In genomic region chr18:47191956-47192355, GRCh38 we compare ENCODE assay signal across 17 cellular contexts. TPM values are rescaled to one million over a fixed set of nuclear protein-coding genes. Genes with fewer than 3 reads are reported as not detected.
A peak's percentile ranks its signal among the peaks of the same experiment; 100 is the strongest.
DNase-seq lines count a peak whose midpoint lies in the region; TF ChIP-seq lines count a peak whose summit lies in the region.
"Had no signal": no experiment of that assay in that cellular context is flagged by ENCODE, and none has a peak within 500 bp of the region (broad histone marks: within the 10 kb centered on the region; RNA-seq: fewer than 3 reads in every experiment).

No MANE protein-coding gene starts in this region.

- no peaks in the 10 kb centered on the region for H3K4me1 Mint-ChIP-seq in activated CD4-positive, alpha-beta memory T cell treated with anti-CD3 and anti-CD28 coated beads, Interleukin-2, amount 10 ng/mL, durations not matched to agents 7 days and 5 days

- H3K9me3 Mint-ChIP-seq in activated CD4-positive, alpha-beta memory T cell treated with anti-CD3 and anti-CD28 coated beads, Interleukin-2, amount 10 ng/mL, durations not matched to agents 7 days and 5 days = no peaks in the 10 kb centered on the region

- peaks cover 31% of the 10 kb centered on the region for H3K27me3 Mint-ChIP-seq in activated CD4-positive, alpha-beta memory T cell treated with anti-CD3 and anti-CD28 coated beads, Interleukin-2, amount 10 ng/mL, durations not matched to agents 7 days and 5 days

- peaks cover 0 to 8% (median 0%) of the 10 kb centered on the region in 3 donors for H3K4me1 ChIP-seq in esophagus squamous epithelium
- H3K4me1 ChIP-seq: colonic mucosa, upper lobe of right lung had no signal

- no peaks in the 10 kb centered on the region for H3K36me3 ChIP-seq in esophagus squamous epithelium
- H3K36me3 ChIP-seq: colonic mucosa, upper lobe of right lung, WERI-Rb-1 had no signal

- H3K4me3 ChIP-seq in AG10803 (ENCODE audit: low read length) (no peak overlapping the region), foreskin fibroblast (ENCODE audit: low read depth in 1 of 2, low read length in 2 of 2) (no peak overlapping the region), esophagus squamous epithelium (no peak overlapping the region)
- H3K4me3 ChIP-seq: colonic mucosa, upper lobe of right lung had no signal

- no peaks in the 10 kb centered on the region for H3K9me3 ChIP-seq in esophagus squamous epithelium
- H3K9me3 ChIP-seq: colonic mucosa, SK-N-SH, upper lobe of right lung had no signal

- TF ChIP-seq CTCF in AG10803 (conservative IDR thresholded peaks at IDR 0.05; ENCODE audit: low read length) (no peak), foreskin fibroblast (IDR thresholded peaks at IDR 0.05; ENCODE audit: low read depth, low read length) (no peak), esophagus squamous epithelium (IDR thresholded peaks at IDR 0.05) (no peak)

- no peak overlapping the region for H3K4me3 Mint-ChIP-seq in activated CD4-positive, alpha-beta memory T cell treated with anti-CD3 and anti-CD28 coated beads, Interleukin-2, amount 10 ng/mL, durations not matched to agents 7 days and 5 days

- CTCF ChIA-PET in activated CD4-positive, alpha-beta memory T cell treated with anti-CD3 and anti-CD28 coated beads, Interleukin-2, amount 10 ng/mL, durations not matched to agents 7 days and 5 days (lab: Charles Lee) = interaction anchor here (0.7 to 2.7 kb wide), 2 partner anchors 12 to 502 kb away, joined by 3 to 13 read pairs; no protein-coding TSS in a partner anchor

- TF ChIP-seq POLR2A in esophagus squamous epithelium (IDR thresholded peaks at IDR 0.05) = no peak

- POLR2A ChIA-PET in activated CD4-positive, alpha-beta memory T cell treated with anti-CD3 and anti-CD28 coated beads, Interleukin-2, amount 10 ng/mL, durations not matched to agents 7 days and 5 days (lab: Charles Lee) = no interaction called here

- DNase-seq in AG10803 (ENCODE audit: low read depth) (peak; percentile 15), H4 (ENCODE audit: low spot score) (peak; percentile 23), SK-MEL-5 (ENCODE audit: low read depth, low spot score) (peak; percentile 13), foreskin fibroblast (peak; percentile 20 to 21), NCI-H1436 treated with DMSO at 0.1 percent for 48 hours (lab: John Stamatoyannopoulos, UW) (no peak), NCI-H1092 (lab: John Stamatoyannopoulos, UW) (no peak), esophagus squamous epithelium (lab: John Stamatoyannopoulos, UW) (no peak)
- no peak for DNase-seq in activated CD4-positive, alpha-beta memory T cell treated with anti-CD3 and anti-CD28 coated beads, Interleukin-2, amount 10 ng/mL, durations not matched to agents 7 days and 5 days
- DNase-seq: colonic mucosa, foreskin melanocyte, NCI-H1930, NCI-H82, SK-N-SH, upper lobe of right lung, WERI-Rb-1 had no signal

- H3K27ac Mint-ChIP-seq in activated CD4-positive, alpha-beta memory T cell treated with anti-CD3 and anti-CD28 coated beads, Interleukin-2, amount 10 ng/mL, durations not matched to agents 7 days and 5 days = no peak overlapping the region

- 79 to 92% methylated on average over 2 of the region's 2 CpGs for WGBS in esophagus squamous epithelium, 2 donors

- H3K36me3 Mint-ChIP-seq in activated CD4-positive, alpha-beta memory T cell treated with anti-CD3 and anti-CD28 coated beads, Interleukin-2, amount 10 ng/mL, durations not matched to agents 7 days and 5 days (ENCODE audit: low read depth) = no peaks in the 10 kb centered on the region

- H3K27ac ChIP-seq in esophagus squamous epithelium = no peak overlapping the region
- H3K27ac ChIP-seq: colonic mucosa, KMS-11, upper lobe of right lung, WERI-Rb-1 had no signal

- peaks cover 0 to 57% (median 0%) of the 10 kb centered on the region in 4 donors for H3K27me3 ChIP-seq in esophagus squamous epithelium
- H3K27me3 ChIP-seq: colonic mucosa had no signal

- in situ Hi-C loops in SK-MEL-5 (cut with HindIII; ENCODE audit: low pct_unique_long_range_greater_than_20kb, low sequenced_read_pairs) = no loop called here

- intact Hi-C loops in esophagus squamous epithelium (cut with DNase I) = no loop called here

RNA-seq across cellular contexts. Expression of gene IER3IP1, which starts 15.8 kb away (rescaled TPM):
- total RNA-seq in H4 (2014; rRNA removed; shearing (Covaris generic)) = 51.6 and 51.9 TPM in 2 replicates
- 51.6 and 63.6 TPM in 2 replicates for total RNA-seq in SK-MEL-5 (2014; rRNA removed; shearing (Covaris generic))
- polyA plus RNA-seq in SK-MEL-5 (2015; cell fraction: cytosol; rRNA removed) = 24.6 and 26.1 TPM in 2 replicates
- polyA plus RNA-seq in SK-MEL-5 (2015; cell fraction: nucleus; rRNA removed) = 6.9 and 7.9 TPM in 2 replicates
- 10 to 100 TPM; 10.0 to 10.1 TPM for total RNA-seq in activated CD4-positive, alpha-beta memory T cell treated with anti-CD3 and anti-CD28 coated beads, Interleukin-2, amount 10 ng/mL, durations not matched to agents 7 days and 5 days
- 10 to 100 TPM in 2 of 4 donors, 1 to 10 TPM in 2; 5.3 to 14.1 (median 11.1) TPM for total RNA-seq in esophagus squamous epithelium

RNA-seq across cellular contexts. Expression of gene HDHD2, which starts 41.7 kb away (rescaled TPM):
- total RNA-seq in H4 (2014; rRNA removed; shearing (Covaris generic)) = 10.3 and 11.9 TPM in 2 replicates
- total RNA-seq in SK-MEL-5 (2014; rRNA removed; shearing (Covaris generic)) = 14.0 and 14.3 TPM in 2 replicates
- polyA plus RNA-seq in SK-MEL-5 (2015; cell fraction: cytosol; rRNA removed) = 16.5 and 16.7 TPM in 2 replicates
- 14.4 and 25.4 TPM in 2 replicates for polyA plus RNA-seq in SK-MEL-5 (2015; cell fraction: nucleus; rRNA removed)
- total RNA-seq in activated CD4-positive, alpha-beta memory T cell treated with anti-CD3 and anti-CD28 coated beads, Interleukin-2, amount 10 ng/mL, durations not matched to agents 7 days and 5 days = 10 to 100 TPM; 35.2 to 38.1 TPM
- total RNA-seq in esophagus squamous epithelium = 10 to 100 TPM; 14.9 to 22.9 (median 18.8) TPM

RNA-seq across cellular contexts. Expression of gene SKOR2, which starts 59.5 kb away (rescaled TPM):
- total RNA-seq in H4 (2014; rRNA removed; shearing (Covaris generic)) = not detected in 2 replicates
- total RNA-seq in SK-MEL-5 (2014; rRNA removed; shearing (Covaris generic)) = not detected in 2 replicates
- not detected in 2 replicates for polyA plus RNA-seq in SK-MEL-5 (2015; cell fraction: cytosol; rRNA removed)
- polyA plus RNA-seq in SK-MEL-5 (2015; cell fraction: nucleus; rRNA removed) = not detected in 2 replicates
- not detected for total RNA-seq in activated CD4-positive, alpha-beta memory T cell treated with anti-CD3 and anti-CD28 coated beads, Interleukin-2, amount 10 ng/mL, durations not matched to agents 7 days and 5 days
- total RNA-seq in esophagus squamous epithelium = not detected
- total RNA-seq: colonic mucosa, mucosa of gallbladder, upper lobe of right lung had no signal
- polyA plus RNA-seq: SK-N-SH had no signal

Comparison
In these comparisons a context has a peak if more than half of its experiments do, and no peak if none do; other contexts are left out.
1. DNase-seq: peak in AG10803 (single experiment), H4 (single experiment), SK-MEL-5 (single experiment) and foreskin fibroblast (2 of 2); none in activated CD4-positive, alpha-beta memory T cell treated with anti-CD3 and anti-CD28 coated beads, Interleukin-2, amount 10 ng/mL, durations not matched to agents 7 days and 5 days (single experiment), NCI-H1436 treated with DMSO at 0.1 percent for 48 hours (single experiment), NCI-H1092 (single experiment) and esophagus squamous epithelium (single experiment).